8 cellular contexts compared by ENCODE assay signal in genomic region chr1:153598309-153599172, GRCh38. TPM values are rescaled to one million over a fixed set of nuclear protein-coding genes. Genes with fewer than 3 reads are reported as not detected.
DNase-seq lines count a peak whose midpoint lies in the region; ATAC-seq, FAIRE-seq and TF ChIP-seq lines count a peak whose summit lies in the region.

No MANE protein-coding gene starts in this region.

- no peaks in the 10 kb centered on the region for H3K9me3 Mint-ChIP-seq in neural crest cell

- H3K36me3 Mint-ChIP-seq in neural crest cell (ENCODE audit: low read depth) = no peaks in the 10 kb centered on the region

- ATAC-seq in GM18909 (IDR thresholded peaks at IDR 0.05; ENCODE audit: poor library complexity, unreplicated experiment) (peak; percentile 98), HG03025 (IDR thresholded peaks at IDR 0.05; ENCODE audit: low FRiP score, unreplicated experiment) (peak; percentile 95)

- H3K27me3 ChIP-seq in bronchial epithelial cell (ENCODE audit: control insufficient read depth, insufficient read depth, low read length) = no peaks in the 10 kb centered on the region

- peak; percentile 95 for DNase-seq in DMS 273 (lab: John Stamatoyannopoulos, UW; ENCODE audit: unreplicated experiment)
- peak; percentile 96 for DNase-seq in NCI-H69 (lab: John Stamatoyannopoulos, UW)
- peak; percentile 32 for DNase-seq in bronchial epithelial cell (ENCODE audit: low read depth)
- no peak for DNase-seq in neural crest cell (ENCODE audit: low read depth, low spot score)
- no peak for DNase-seq in LoVo (ENCODE audit: low spot score)
- no peak for DNase-seq in OCI-M2 (lab: John Stamatoyannopoulos, UW; ENCODE audit: unreplicated experiment)

- peak overlapping the region; percentile 14 for H3K4me3 Mint-ChIP-seq in neural crest cell

- no peak overlapping the region for H3K4me3 ChIP-seq in bronchial epithelial cell (ENCODE audit: low read depth, low read length)

- H3K27me3 Mint-ChIP-seq in neural crest cell (ENCODE audit: low read depth) = no peaks in the 10 kb centered on the region

- H3K27ac Mint-ChIP-seq in neural crest cell (ENCODE audit: unreplicated experiment) = peak overlapping the region; percentile 94

- no peak for FAIRE-seq in bronchial epithelial cell (lab: Jason Lieb, UNC)

- no peak for TF ChIP-seq CTCF in bronchial epithelial cell (IDR thresholded peaks at IDR 0.05; ENCODE audit: insufficient read depth, low read length, severe bottlenecking)
- TF ChIP-seq CTCF in neural crest cell (conservative IDR thresholded peaks at IDR 0.05) = no peak

- peaks cover 25% of the 10 kb centered on the region for H3K4me1 Mint-ChIP-seq in neural crest cell

- no peaks in the 10 kb centered on the region for H3K36me3 ChIP-seq in bronchial epithelial cell (ENCODE audit: control insufficient read depth, insufficient read depth, low read length)

RNA-seq across cellular contexts. Expression of gene S100A16, which starts 14.4 kb away (rescaled TPM):
- total RNA-seq in bronchial epithelial cell = 886 and 1,542 TPM in 2 replicates
- total RNA-seq in neural crest cell = 5.3 and 7.1 TPM in 2 replicates

RNA-seq across cellular contexts. Expression of gene S100A14, which starts 17.6 kb away (rescaled TPM):
- total RNA-seq in bronchial epithelial cell = 1,221 and 1,339 TPM in 2 replicates
- not detected in 2 replicates for total RNA-seq in neural crest cell

RNA-seq across cellular contexts. Expression of gene S100A13, which starts 28.8 kb away (rescaled TPM):
- 44.5 and 69.8 TPM in 2 replicates for total RNA-seq in bronchial epithelial cell
- total RNA-seq in neural crest cell = 30.2 and 33.7 TPM in 2 replicates

RNA-seq across cellular contexts. Expression of gene S100A1, which starts 29.7 kb away (rescaled TPM):
- not detected in 2 replicates for total RNA-seq in bronchial epithelial cell
- not detected in 2 replicates for total RNA-seq in neural crest cell

RNA-seq across cellular contexts. Expression of gene S100A2, which starts 32.9 kb away (rescaled TPM):
- total RNA-seq in bronchial epithelial cell (804 and 1,251 TPM in 2 replicates), neural crest cell (not detected in 2 replicates)

Comparison
In these comparisons a context has a peak if more than half of its experiments do, and no peak if none do; other contexts are left out.
1. DNase-seq: peak in DMS 273 (single experiment), NCI-H69 (single experiment) and bronchial epithelial cell (single experiment); none in neural crest cell (single experiment), LoVo (single experiment) and OCI-M2 (single experiment).
2. RNA of gene S100A16, which starts 14.4 kb away (total RNA-seq): 886 to 1,542 TPM in bronchial epithelial cell; 5.3 to 7.1 TPM in neural crest cell; every median in the first group is over 100 times any median in the second.
3. RNA of gene S100A14, which starts 17.6 kb away (total RNA-seq): 1,221 to 1,339 TPM in bronchial epithelial cell; not detected in neural crest cell; every median in the first group is over 1,000 times any median in the second.